In genomic region chr3:87710028-87710427, GRCh38 we compare ENCODE assay signal across 10 cellular contexts.
"Had no signal": no experiment of that assay in that cellular context is flagged by ENCODE, and none has a peak within 500 bp of the region (broad histone marks: within the 10 kb centered on the region; RNA-seq: fewer than 3 reads in every experiment).

No MANE protein-coding gene starts in this region.

- FAIRE-seq: H1, H54, HTR-8/SVneo, K562 had no signal

- H2AFZ ChIP-seq: GM23338 had no signal

- DNase-seq: H9, HCEC 1CT, IMR-90, Kasumi-1, KG1 had no signal

- H3K4me3 ChIP-seq: GM23338, K562 had no signal

- H3K4me2 ChIP-seq: GM23338 had no signal

- ATAC-seq: GM23338, K562 had no signal
